8 cellular contexts compared by ENCODE assay signal in the genomic region with DNA sequence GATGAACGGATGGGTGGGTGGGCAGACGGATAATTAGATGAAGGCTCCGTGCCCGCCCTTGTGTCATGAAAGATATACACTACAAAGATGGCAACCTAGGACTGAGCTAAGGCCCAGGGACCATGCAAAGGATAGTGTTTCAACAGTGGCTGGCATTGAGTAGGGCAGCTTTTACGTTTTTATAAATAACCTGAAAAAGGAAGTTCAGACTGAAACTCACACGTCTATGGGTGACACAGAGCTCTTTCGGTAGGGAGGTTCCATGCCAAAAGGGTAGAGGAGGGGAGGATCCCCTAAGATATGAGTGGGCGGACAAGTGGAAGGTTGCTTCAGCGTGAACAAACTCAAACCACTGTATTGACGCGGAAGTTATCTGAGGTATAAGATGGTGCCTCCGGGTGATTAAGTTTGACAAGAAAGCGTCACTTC.
DNase-seq lines count a peak whose midpoint lies in the region; ATAC-seq lines count a peak whose summit lies in the region.

No MANE protein-coding gene starts in this region.

- H3K4me1 ChIP-seq in CD4-positive, alpha-beta memory T cell (ENCODE audit: insufficient read depth, low read length) = peaks cover 79% of the 10 kb centered on the region
- H3K4me1 ChIP-seq in HUES48 (ENCODE audit: control insufficient read depth, insufficient read depth, low read length) = no peaks in the 10 kb centered on the region

- H3K36me3 Mint-ChIP-seq in CD4-positive, alpha-beta memory T cell = peaks cover 0 to 1% of the 10 kb centered on the region in 2 donors
- peaks cover 3% of the 10 kb centered on the region for H3K36me3 Mint-ChIP-seq in activated T-cell treated with anti-CD3 and anti-CD28 coated beads, Interleukin-2, amount 50 U/mL, for 24 hours (ENCODE audit: low read depth)

- intact Hi-C loops in CD4-positive, alpha-beta memory T cell (cut with micrococcal nuclease) = loop anchor here (1.0 kb wide), 1 partner anchor 49 kb away; no protein-coding TSS in a partner anchor

- H3K27ac ChIP-seq in CD4-positive, alpha-beta memory T cell (ENCODE audit: low read depth, low read length) = peak overlapping the region; percentile 59
- peak overlapping the region; percentile 24 for H3K27ac ChIP-seq in HUES48 (ENCODE audit: low read depth, low read length)

- no peaks in the 10 kb centered on the region for H3K36me3 ChIP-seq in CD4-positive, alpha-beta memory T cell (ENCODE audit: insufficient read depth, low read length)
- no peaks in the 10 kb centered on the region for H3K36me3 ChIP-seq in HUES48 (ENCODE audit: control insufficient read depth, insufficient read depth, low read length)

- POLR2A ChIA-PET in CD4-positive, alpha-beta memory T cell (lab: Charles Lee; ENCODE audit: partially characterized antibody) = interaction anchor here (1.1 to 9.5 kb wide), 16 partner anchors 10 to 316 kb away, joined by 3 to 131 read pairs (median 24); a partner anchor contains a TSS

- CTCF ChIA-PET in CD4-positive, alpha-beta memory T cell (lab: Charles Lee; ENCODE audit: partially characterized antibody) = interaction anchor here (0.9 to 19.9 kb wide), 12 partner anchors 9 to 114 kb away, joined by 3 to 472 read pairs (median 6); a partner anchor contains a TSS

- peak; percentile 80 for ATAC-seq in GM21423 (IDR thresholded peaks at IDR 0.05; ENCODE audit: unreplicated experiment)

- peaks cover 0 to 55% (median 32%) of the 10 kb centered on the region in 4 donors for H3K4me1 Mint-ChIP-seq in CD4-positive, alpha-beta memory T cell
- peaks cover 24% of the 10 kb centered on the region for H3K4me1 Mint-ChIP-seq in activated T-cell treated with anti-CD3 and anti-CD28 coated beads, Interleukin-2, amount 50 U/mL, for 24 hours (ENCODE audit: low read depth)

- peak overlapping the region in 1 of 7 donors; percentile 94 for H3K27ac Mint-ChIP-seq in CD4-positive, alpha-beta memory T cell
- no peak overlapping the region for H3K27ac Mint-ChIP-seq in activated T-cell treated with anti-CD3 and anti-CD28 coated beads, Interleukin-2, amount 50 U/mL, for 24 hours

- H3K9me3 ChIP-seq in CD4-positive, alpha-beta memory T cell (ENCODE audit: control insufficient read depth in 1 of 2, low read length in 2 of 2) = no peaks in the 10 kb centered on the region
- no peaks in the 10 kb centered on the region for H3K9me3 ChIP-seq in HUES48 (ENCODE audit: control insufficient read depth, insufficient read depth, low read length)

- H3K4me3 Mint-ChIP-seq in CD4-positive, alpha-beta memory T cell = peak overlapping the region in 5 of 8 donors; percentile 37 to 75 (median 60)
- peak overlapping the region; percentile 53 for H3K4me3 Mint-ChIP-seq in activated T-cell treated with anti-CD3 and anti-CD28 coated beads, Interleukin-2, amount 50 U/mL, for 24 hours

- H3K27me3 Mint-ChIP-seq in CD4-positive, alpha-beta memory T cell = no peaks in the 10 kb centered on the region
- H3K27me3 Mint-ChIP-seq in activated T-cell treated with anti-CD3 and anti-CD28 coated beads, Interleukin-2, amount 50 U/mL, for 24 hours = no peaks in the 10 kb centered on the region

- no peak overlapping the region for H3K4me3 ChIP-seq in CD4-positive, alpha-beta memory T cell (ENCODE audit: low read length in 2 of 2)
- H3K4me3 ChIP-seq in HUES48 (ENCODE audit: low read depth, low read length) = no peak overlapping the region

- H3K9ac ChIP-seq in HUES48 (ENCODE audit: low read depth, low read length) = no peak overlapping the region

- peak; percentile 59 to 83 (median 70) for DNase-seq in CD4-positive, alpha-beta memory T cell
- peak; percentile 57 for DNase-seq in activated T-cell treated with anti-CD3 and anti-CD28 coated beads, Interleukin-2, amount 50 U/mL, for 24 hours
- peak; percentile 30 to 78 for DNase-seq in stimulated activated CD4-positive, alpha-beta T cell treated with anti-CD3 and anti-CD28 coated beads, Interleukin-4, amount 100 ng/mL, for 4 hours
- DNase-seq in NCI-H1436 treated with DMSO at 0.1 percent for 48 hours (lab: John Stamatoyannopoulos, UW) = no peak
- DNase-seq in AG08395 (ENCODE audit: low spot score) = no peak
- DNase-seq in HK-2 (ENCODE audit: unreplicated experiment) = no peak

- no peaks in the 10 kb centered on the region for H3K27me3 ChIP-seq in CD4-positive, alpha-beta memory T cell (ENCODE audit: insufficient read depth, low read length)
- H3K27me3 ChIP-seq in HUES48 (ENCODE audit: control insufficient read depth, insufficient read depth, low read length) = no peaks in the 10 kb centered on the region

- no peaks in the 10 kb centered on the region for H3K9me3 Mint-ChIP-seq in CD4-positive, alpha-beta memory T cell
- no peaks in the 10 kb centered on the region for H3K9me3 Mint-ChIP-seq in activated T-cell treated with anti-CD3 and anti-CD28 coated beads, Interleukin-2, amount 50 U/mL, for 24 hours

Comparison
In these comparisons a context has a peak if more than half of its experiments do, and no peak if none do; other contexts are left out.
1. DNase-seq: peak in CD4-positive, alpha-beta memory T cell (5 of 5), activated T-cell treated with anti-CD3 and anti-CD28 coated beads, Interleukin-2, amount 50 U/mL, for 24 hours (single experiment) and stimulated activated CD4-positive, alpha-beta T cell treated with anti-CD3 and anti-CD28 coated beads, Interleukin-4, amount 100 ng/mL, for 4 hours (2 of 2); none in NCI-H1436 treated with DMSO at 0.1 percent for 48 hours (single experiment), AG08395 (single experiment) and HK-2 (single experiment).